In the genomic region with DNA sequence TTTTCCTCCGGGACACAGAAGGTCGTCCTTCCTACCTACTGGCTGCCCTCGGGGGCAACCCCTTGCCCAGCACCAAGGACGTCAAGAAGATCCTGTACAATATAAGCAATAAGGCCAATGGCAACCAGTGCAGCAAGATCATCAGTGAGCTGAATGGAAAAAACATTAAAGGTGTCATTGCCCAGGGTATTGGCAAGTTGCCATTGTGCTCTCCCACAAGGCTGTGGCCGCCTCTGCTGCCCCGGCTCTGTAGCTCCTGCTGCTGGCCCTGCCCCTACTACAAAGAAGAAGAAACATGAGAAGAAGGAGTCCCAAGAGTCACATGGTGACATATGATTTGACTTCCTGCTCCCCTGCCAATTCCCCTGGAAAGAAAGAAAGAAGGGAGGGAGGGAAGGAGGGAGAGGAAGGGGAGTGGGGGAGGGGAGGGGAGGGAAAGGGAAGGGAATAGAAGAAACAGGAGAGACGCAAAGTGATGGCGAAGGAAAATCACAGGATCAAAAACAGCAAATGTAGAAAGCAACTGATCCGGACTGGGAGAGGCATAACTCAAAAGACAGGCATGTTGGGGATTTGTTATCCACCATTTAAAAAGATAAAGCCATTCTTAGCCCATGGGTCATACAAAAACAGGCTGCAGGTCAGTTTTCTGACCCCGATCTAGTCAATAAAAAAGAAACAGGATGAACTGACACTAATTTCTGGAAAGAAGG, we compare ENCODE assay signal across 9 cellular contexts.
DNase-seq lines count a peak whose midpoint lies in the region; ATAC-seq, FAIRE-seq and TF ChIP-seq lines count a peak whose summit lies in the region.
"Had no signal": no experiment of that assay in that cellular context is flagged by ENCODE, and none has a peak within 500 bp of the region (broad histone marks: within the 10 kb centered on the region; RNA-seq: fewer than 3 reads in every experiment).

No MANE protein-coding gene starts in this region.

- no peaks in the 10 kb centered on the region for H3K36me3 Mint-ChIP-seq in chondrocyte (ENCODE audit: low read depth)

- no peaks in the 10 kb centered on the region for H3K9me3 ChIP-seq in HepG2 (ENCODE audit: low read length)

- TF ChIP-seq EP300 in HepG2 (IDR thresholded peaks at IDR 0.05; ENCODE audit: low read depth in 2 of 2, low read length in 2 of 2): no peak
- no peak for TF ChIP-seq EP300 in HepG2 (CRISPR knock-in tag; IDR thresholded peaks at IDR 0.05; ENCODE audit: borderline replicate concordance)

- WGBS in HepG2 (ENCODE audit: low lambda C conversion rate): 38% methylated on average over 10 of the region's 10 CpGs

- H3K4me3 ChIP-seq in HepG2 (replicated peaks in 1 of 3; ENCODE audit: insufficient read depth in 1 of 3, low read depth in 2 of 3, low read length in 3 of 3): no peak overlapping the region
- H3K4me3 ChIP-seq: lung had no signal

- FAIRE-seq in HepG2 (lab: Jason Lieb, UNC): no peak

- TF ChIP-seq POLR2A in HepG2 (IDR thresholded peaks at IDR 0.05; ENCODE audit: insufficient read depth in 1 of 2, low read depth in 2 of 2, low read length in 2 of 2): no peak

- DNase-seq in NCI-H1092 (lab: John Stamatoyannopoulos, UW) (peak; percentile 6), NCI-H1092 treated with DMSO at 0.1 percent for 48 hours (lab: John Stamatoyannopoulos, UW) (no peak), NCI-H2081 treated with DMSO at 0.1 percent for 48 hours (lab: John Stamatoyannopoulos, UW) (peak; percentile 9), HepG2 (ENCODE audit: low spot score) (no peak), GDM1 (lab: John Stamatoyannopoulos, UW) (no peak), chondrocyte (ENCODE audit: low spot score) (no peak)
- DNase-seq in activated gamma-delta T cell treated with anti-CD3 and anti-CD28 coated beads, Interleukin-2, amount 50 U/mL, for 16 hours (ENCODE audit: low read depth): peak; percentile 34

- no peaks in the 10 kb centered on the region for H3K79me2 ChIP-seq in HepG2 (ENCODE audit: insufficient read depth, low read length)

- CTCF ChIA-PET in HepG2 (lab: Yijun Ruan, JAX; ENCODE audit: low intra/inter-chr PET ratio, low total read pairs): no interaction called here

- no peak overlapping the region for H3K4me3 Mint-ChIP-seq in chondrocyte (ENCODE audit: unreplicated experiment)

- no peak overlapping the region for H3K27ac Mint-ChIP-seq in chondrocyte (ENCODE audit: unreplicated experiment)

- BruUV-seq in HepG2 (replicated peaks; lab: Mats Ljungman, UMichigan): no TSS peak

- H3K9me3 Mint-ChIP-seq in chondrocyte (ENCODE audit: low read depth): no peaks in the 10 kb centered on the region

- H3K27me3 ChIP-seq in HepG2 (ENCODE audit: control insufficient read depth in 1 of 2, insufficient read depth in 2 of 2, low read length in 2 of 2): no peaks in the 10 kb centered on the region; a peak in 1 of 5 replicates

- no peak overlapping the region for H3K9ac ChIP-seq in HepG2 (ENCODE audit: insufficient read depth, low read depth, low read length)

- H4K20me1 ChIP-seq in HepG2 (ENCODE audit: insufficient read depth, low read length): no peaks in the 10 kb centered on the region

- intact Hi-C loops in HepG2 (cut with micrococcal nuclease; ENCODE audit: unreplicated experiment): no loop called here

- H3K4me1 Mint-ChIP-seq in chondrocyte (ENCODE audit: low read depth): peaks cover 12% of the 10 kb centered on the region

- no peak for TF ChIP-seq RAD21 in HepG2 (CRISPR knock-in tag; IDR thresholded peaks at IDR 0.05)

- H2AFZ ChIP-seq in HepG2 (ENCODE audit: low read length): no peak overlapping the region

- H3K4me1 ChIP-seq in HepG2 (ENCODE audit: insufficient read depth, low read length): no peaks in the 10 kb centered on the region

- peaks cover 2% of the 10 kb centered on the region for H3K27me3 Mint-ChIP-seq in chondrocyte (ENCODE audit: low read depth)

- in situ Hi-C loops in HepG2 (cut with HindIII; ENCODE audit: extremely low pct_ligation_motif_present, low pct_unique_long_range_greater_than_20kb): no loop called here

- H3K36me3 ChIP-seq in HepG2 (replicated peaks in 1 of 2; ENCODE audit: control insufficient read depth in 1 of 2, insufficient read depth in 2 of 2, low read length in 2 of 2): no peaks in the 10 kb centered on the region

- no peak overlapping the region for H3K4me2 ChIP-seq in HepG2 (ENCODE audit: low read depth, low read length)

- ATAC-seq in HepG2 (no peak), HG03342 (IDR thresholded peaks at IDR 0.05; ENCODE audit: unreplicated experiment) (no peak)

- TF ChIP-seq CTCF in HepG2 (CRISPR knock-in tag; IDR thresholded peaks at IDR 0.05): no peak
- no peak for TF ChIP-seq CTCF in chondrocyte (IDR thresholded peaks at IDR 0.05)

- H3K27ac ChIP-seq in HepG2 (ENCODE audit: extremely low read length, insufficient read depth, low read length): no peak overlapping the region

- POLR2A ChIA-PET in HepG2 (lab: Yijun Ruan, JAX): no interaction called here

TF ChIP-seq in HepG2, 621 proteins besides CTCF, POLR2A, EP300 and RAD21:
- peak; percentile 67 for TF ChIP-seq PCBP2 (optimal IDR thresholded peaks at IDR 0.05; ENCODE audit: low read depth, low read length, poor library complexity, severe bottlenecking)
- TF ChIP-seq ZNF547 (CRISPR knock-in tag; IDR thresholded peaks at IDR 0.05): no peak
- TF ChIP-seq MXD4 (CRISPR knock-in tag; IDR thresholded peaks at IDR 0.05): no peak
- TF ChIP-seq ADNP (CRISPR knock-in tag; IDR thresholded peaks at IDR 0.05): no peak
- no peak for TF ChIP-seq ZNF431 (CRISPR knock-in tag; IDR thresholded peaks at IDR 0.05; ENCODE audit: borderline replicate concordance, low read depth)
- TF ChIP-seq GATAD2A (CRISPR knock-in tag; IDR thresholded peaks at IDR 0.05): no peak
- no peak for TF ChIP-seq ZNF7 (CRISPR knock-in tag; IDR thresholded peaks at IDR 0.05)

Comparison
In these comparisons a context has a peak if more than half of its experiments do, and no peak if none do; other contexts are left out.
1. DNase-seq: peak in NCI-H1092 (single experiment), NCI-H2081 treated with DMSO at 0.1 percent for 48 hours (single experiment) and activated gamma-delta T cell treated with anti-CD3 and anti-CD28 coated beads, Interleukin-2, amount 50 U/mL, for 16 hours (single experiment); none in NCI-H1092 treated with DMSO at 0.1 percent for 48 hours (single experiment), HepG2 (single experiment), GDM1 (single experiment) and chondrocyte (single experiment).